Comparison of ENCODE assay signal across 10 cellular contexts in the genomic region with DNA sequence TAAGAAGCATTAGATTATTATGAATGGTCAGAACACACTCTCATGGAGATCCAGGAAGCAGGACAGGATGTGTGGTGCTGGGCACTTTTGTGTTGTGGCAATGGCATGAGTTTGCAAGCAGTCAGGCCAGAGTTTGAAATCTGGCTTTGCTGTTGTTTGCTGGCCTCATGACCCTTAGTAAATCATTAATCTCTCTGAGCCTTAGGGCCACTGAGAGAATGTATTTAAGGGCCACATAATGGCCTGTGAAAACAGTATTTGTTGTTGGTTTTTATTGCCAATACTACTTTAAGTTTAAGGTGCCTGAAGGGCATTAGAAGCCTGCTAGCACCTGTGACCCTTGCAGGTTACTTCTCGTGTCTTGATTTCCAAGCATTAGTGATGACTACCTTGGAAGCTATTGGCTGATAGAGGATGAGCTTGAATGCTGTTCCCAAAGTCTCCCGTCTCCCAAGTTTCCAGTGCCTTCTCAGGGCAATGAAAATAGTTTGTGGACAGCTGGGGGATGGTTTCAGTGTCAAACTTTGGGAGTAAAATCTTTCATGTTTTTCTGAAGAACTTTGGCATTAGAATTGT. TPM values are rescaled to one million over a fixed set of nuclear protein-coding genes. Genes with fewer than 3 reads are reported as not detected.
A peak's percentile ranks its signal among the peaks of the same experiment; 100 is the strongest.
DNase-seq lines count a peak whose midpoint lies in the region; ATAC-seq and TF ChIP-seq lines count a peak whose summit lies in the region.
"Had no signal": no experiment of that assay in that cellular context is flagged by ENCODE, and none has a peak within 500 bp of the region (broad histone marks: within the 10 kb centered on the region; RNA-seq: fewer than 3 reads in every experiment).

No MANE protein-coding gene starts in this region.

- no peaks in the 10 kb centered on the region for H3K36me3 Mint-ChIP-seq in activated T-helper 17 cell treated with anti-CD3 and anti-CD28 coated beads, Interleukin-2, amount 50 U/mL, for 72 hours (ENCODE audit: low read depth)
- peaks cover 5% of the 10 kb centered on the region for H3K36me3 Mint-ChIP-seq in nephron progenitor cell (ENCODE audit: low read depth)

- ATAC-seq in GM18517 (IDR thresholded peaks at IDR 0.05; ENCODE audit: unreplicated experiment) (peak; percentile 49), HG02798 (IDR thresholded peaks at IDR 0.05; ENCODE audit: poor library complexity, unreplicated experiment) (peak; percentile 46), GM21367 (IDR thresholded peaks at IDR 0.05; ENCODE audit: unreplicated experiment) (no peak)
- no peak for ATAC-seq in activated T-helper 17 cell treated with anti-CD3 and anti-CD28 coated beads, Interleukin-2, amount 50 U/mL, for 72 hours (replicated peaks)
- ATAC-seq: Right ventricle myocardium inferior had no signal

- H3K9me3 Mint-ChIP-seq in activated T-helper 17 cell treated with anti-CD3 and anti-CD28 coated beads, Interleukin-2, amount 50 U/mL, for 72 hours: no peaks in the 10 kb centered on the region
- H3K9me3 Mint-ChIP-seq in nephron progenitor cell: no peaks in the 10 kb centered on the region

- no peaks in the 10 kb centered on the region for H3K27me3 Mint-ChIP-seq in activated T-helper 17 cell treated with anti-CD3 and anti-CD28 coated beads, Interleukin-2, amount 50 U/mL, for 72 hours
- peaks cover 5% of the 10 kb centered on the region for H3K27me3 Mint-ChIP-seq in nephron progenitor cell (ENCODE audit: low read depth, poor library complexity)

- peak overlapping the region; percentile 40 for H3K4me3 Mint-ChIP-seq in activated T-helper 17 cell treated with anti-CD3 and anti-CD28 coated beads, Interleukin-2, amount 50 U/mL, for 72 hours
- no peak overlapping the region for H3K4me3 Mint-ChIP-seq in nephron progenitor cell

- TF ChIP-seq CTCF in nephron progenitor cell (IDR thresholded peaks at IDR 0.05): no peak

- peak overlapping the region; percentile 74 for H3K27ac Mint-ChIP-seq in activated T-helper 17 cell treated with anti-CD3 and anti-CD28 coated beads, Interleukin-2, amount 50 U/mL, for 72 hours
- H3K27ac Mint-ChIP-seq in nephron progenitor cell: peak overlapping the region; percentile 97

- DNase-seq in nephron progenitor cell: no peak
- DNase-seq in NCI-H1048 (lab: John Stamatoyannopoulos, UW): no peak
- DNase-seq in GDM1 (lab: John Stamatoyannopoulos, UW): no peak
- no peak for DNase-seq in OCI-M1 (lab: John Stamatoyannopoulos, UW)
- DNase-seq: right cardiac atrium had no signal

- peaks cover 67% of the 10 kb centered on the region for H3K4me1 Mint-ChIP-seq in activated T-helper 17 cell treated with anti-CD3 and anti-CD28 coated beads, Interleukin-2, amount 50 U/mL, for 72 hours
- H3K4me1 Mint-ChIP-seq in nephron progenitor cell: peaks cover 40% of the 10 kb centered on the region

RNA-seq across cellular contexts. Expression of gene STIM1, which starts 24.6 kb away (rescaled TPM):
- total RNA-seq in activated T-helper 17 cell treated with anti-CD3 and anti-CD28 coated beads, Interleukin-2, amount 50 U/mL, for 72 hours: 10 to 100 TPM; 68.8 to 82.7 TPM

RNA-seq across cellular contexts. Expression of gene RHOG, which starts 39.3 kb away (rescaled TPM):
- 100 to 1,000 TPM; 151 to 154 TPM for total RNA-seq in activated T-helper 17 cell treated with anti-CD3 and anti-CD28 coated beads, Interleukin-2, amount 50 U/mL, for 72 hours

Comparison
In these comparisons a context has a peak if more than half of its experiments do, and no peak if none do; other contexts are left out.
1. ATAC-seq: peak in GM18517 (single experiment) and HG02798 (single experiment); none in activated T-helper 17 cell treated with anti-CD3 and anti-CD28 coated beads, Interleukin-2, amount 50 U/mL, for 72 hours (single experiment) and GM21367 (single experiment).